In genomic region chr1:12149791-12150175, GRCh38 we compare ENCODE assay signal across 11 cellular contexts. TPM values are rescaled to one million over a fixed set of nuclear protein-coding genes. Genes with fewer than 3 reads are reported as not detected.
DNase-seq lines count a peak whose midpoint lies in the region; ATAC-seq and TF ChIP-seq lines count a peak whose summit lies in the region.
"Had no signal": no experiment of that assay in that cellular context is flagged by ENCODE, and none has a peak within 500 bp of the region (broad histone marks: within the 10 kb centered on the region; RNA-seq: fewer than 3 reads in every experiment).

No MANE protein-coding gene starts in this region.

- H3K36me3 ChIP-seq in right lobe of liver (no peaks in the 10 kb centered on the region), stomach (no peaks in the 10 kb centered on the region)

- peaks cover 81% of the 10 kb centered on the region for H3K4me1 Mint-ChIP-seq in activated naive CD4-positive, alpha-beta T cell treated with anti-CD3 and anti-CD28 coated beads for 36 hours (ENCODE audit: low read depth)
- H3K4me1 Mint-ChIP-seq in activated CD8-positive, alpha-beta T cell treated with anti-CD3 and anti-CD28 coated beads, Interleukin-2, amount 10 ng/mL, durations not matched to agents 7 days and 5 days (ENCODE audit: low read depth) = peaks cover 92% of the 10 kb centered on the region

- no peak for TF ChIP-seq POLR2A in right lobe of liver (IDR thresholded peaks at IDR 0.05)
- TF ChIP-seq POLR2A in stomach (IDR thresholded peaks at IDR 0.05) = no peak

- no peaks in the 10 kb centered on the region for H3K27me3 Mint-ChIP-seq in activated naive CD4-positive, alpha-beta T cell treated with anti-CD3 and anti-CD28 coated beads for 36 hours (ENCODE audit: low read depth)
- no peaks in the 10 kb centered on the region for H3K27me3 Mint-ChIP-seq in activated CD8-positive, alpha-beta T cell treated with anti-CD3 and anti-CD28 coated beads, Interleukin-2, amount 10 ng/mL, durations not matched to agents 7 days and 5 days (ENCODE audit: low read depth)

- H3K9me3 ChIP-seq in right lobe of liver (no peaks in the 10 kb centered on the region), stomach (peaks cover 0 to 4% (median 0%) of the 10 kb centered on the region in 4 donors)

- peaks cover 0 to 47% (median 13%) of the 10 kb centered on the region in 4 donors for H3K4me1 ChIP-seq in right lobe of liver
- H3K4me1 ChIP-seq in stomach = peaks cover 12 to 75% (median 23%) of the 10 kb centered on the region in 4 donors

- POLR2A ChIA-PET in activated CD8-positive, alpha-beta T cell treated with anti-CD3 and anti-CD28 coated beads, Interleukin-2, amount 10 ng/mL, durations not matched to agents 7 days and 5 days (lab: Charles Lee) = interaction anchor here (0.7 to 5.1 kb wide), 11 partner anchors 10 to 294 kb away, joined by 3 to 42 read pairs (median 11); partner anchors contain the start of gene TNFRSF1B

- no peak overlapping the region for H3K4me3 Mint-ChIP-seq in activated naive CD4-positive, alpha-beta T cell treated with anti-CD3 and anti-CD28 coated beads for 36 hours
- H3K4me3 Mint-ChIP-seq in activated CD8-positive, alpha-beta T cell treated with anti-CD3 and anti-CD28 coated beads, Interleukin-2, amount 10 ng/mL, durations not matched to agents 7 days and 5 days = peak overlapping the region; percentile 73
- H3K4me3 Mint-ChIP-seq: WTC11 had no signal

- TF ChIP-seq EP300 in stomach (IDR thresholded peaks at IDR 0.05) = no peak

- no peak for TF ChIP-seq CTCF in right lobe of liver (IDR thresholded peaks at IDR 0.05)
- TF ChIP-seq CTCF in stomach (IDR thresholded peaks at IDR 0.05) = no peak

- H3K27ac ChIP-seq in right lobe of liver = peak overlapping the region in 2 of 3 donors; percentile 69 to 95
- H3K27ac ChIP-seq in stomach = peak overlapping the region in 4 of 5 donors; percentile 29 to 84 (median 74)

- peaks cover 7% of the 10 kb centered on the region for H3K9me3 Mint-ChIP-seq in activated naive CD4-positive, alpha-beta T cell treated with anti-CD3 and anti-CD28 coated beads for 36 hours
- peaks cover 11% of the 10 kb centered on the region for H3K9me3 Mint-ChIP-seq in activated CD8-positive, alpha-beta T cell treated with anti-CD3 and anti-CD28 coated beads, Interleukin-2, amount 10 ng/mL, durations not matched to agents 7 days and 5 days (ENCODE audit: insufficient read depth)

- H3K36me3 Mint-ChIP-seq in activated naive CD4-positive, alpha-beta T cell treated with anti-CD3 and anti-CD28 coated beads for 36 hours (ENCODE audit: low read depth) = peaks cover 8% of the 10 kb centered on the region
- peaks cover 24% of the 10 kb centered on the region for H3K36me3 Mint-ChIP-seq in activated CD8-positive, alpha-beta T cell treated with anti-CD3 and anti-CD28 coated beads, Interleukin-2, amount 10 ng/mL, durations not matched to agents 7 days and 5 days (ENCODE audit: low read depth)
- H3K36me3 Mint-ChIP-seq: WTC11 had no signal

- H3K27me3 ChIP-seq in right lobe of liver (no peaks in the 10 kb centered on the region), stomach (peaks cover 0 to 6% (median 0%) of the 10 kb centered on the region in 3 donors)

- peak overlapping the region; percentile 81 for H3K27ac Mint-ChIP-seq in activated naive CD4-positive, alpha-beta T cell treated with anti-CD3 and anti-CD28 coated beads for 36 hours
- H3K27ac Mint-ChIP-seq in activated CD8-positive, alpha-beta T cell treated with anti-CD3 and anti-CD28 coated beads, Interleukin-2, amount 10 ng/mL, durations not matched to agents 7 days and 5 days = peak overlapping the region; percentile 95
- H3K27ac Mint-ChIP-seq: WTC11 had no signal

- no peak for DNase-seq in activated naive CD4-positive, alpha-beta T cell treated with anti-CD3 and anti-CD28 coated beads for 36 hours
- no peak for DNase-seq in activated naive CD4-positive, alpha-beta T cell treated with Interleukin-2 at 50 U/mL for 16 hours
- no peak for DNase-seq in activated CD8-positive, alpha-beta T cell treated with anti-CD3 and anti-CD28 coated beads, Interleukin-2, amount 10 ng/mL, durations not matched to agents 7 days and 5 days
- no peak for DNase-seq in right lobe of liver
- DNase-seq in stomach = no peak
- DNase-seq in NCI-H2171 treated with DMSO at 0.1 percent for 48 hours (lab: John Stamatoyannopoulos, UW) = no peak
- DNase-seq in SIG-M5 treated with dmso at 0.1 percent for 504 hours (lab: John Stamatoyannopoulos, UW; ENCODE audit: unreplicated experiment) = no peak
- DNase-seq: activated gamma-delta T cell, DMS53 had no signal

- H3K4me3 ChIP-seq in right lobe of liver (no peak overlapping the region), stomach (no peak overlapping the region)

- ATAC-seq in activated CD8-positive, alpha-beta T cell treated with anti-CD3 and anti-CD28 coated beads, Interleukin-2, amount 10 ng/mL, durations not matched to agents 7 days and 5 days = no peak
- ATAC-seq in right lobe of liver = no peak
- ATAC-seq in GM19328 (IDR thresholded peaks at IDR 0.05; ENCODE audit: unreplicated experiment) = no peak
- ATAC-seq: WTC11 had no signal

- intact Hi-C loops in activated naive CD4-positive, alpha-beta T cell treated with anti-CD3 and anti-CD28 coated beads for 36 hours (cut with micrococcal nuclease) = loop anchor here (1.0 kb wide), 1 partner anchor 30 kb away; no protein-coding TSS in a partner anchor
- intact Hi-C loops in right lobe of liver (cut with DNase I) (no loop called here), stomach (cut with DNase I; ENCODE audit: low total_unique reads) (no loop called here)

- CTCF ChIA-PET in activated naive CD4-positive, alpha-beta T cell treated with anti-CD3 and anti-CD28 coated beads for 36 hours (lab: Charles Lee) = interaction anchor here (0.6 to 2.4 kb wide), 7 partner anchors 11 to 59 kb away, joined by 3 to 16 read pairs (median 4); no protein-coding TSS in a partner anchor
- CTCF ChIA-PET in activated CD8-positive, alpha-beta T cell treated with anti-CD3 and anti-CD28 coated beads, Interleukin-2, amount 10 ng/mL, durations not matched to agents 7 days and 5 days (lab: Charles Lee) = interaction anchor here (0.8 to 11.1 kb wide), 13 partner anchors 10 to 95 kb away, joined by 3 to 94 read pairs (median 5); partner anchors contain the start of gene TNFRSF1B

- WGBS in right lobe of liver (ENCODE audit: insufficient coverage, low coverage, low lambda C conversion rate, missing lambda C conversion rate) = no CpG with 5 or more reads among the region's 6 CpGs
- WGBS in stomach, 5 donors = 82 to 94% (median 90%) methylated on average over 6 of the region's 6 CpGs

RNA-seq across cellular contexts. Expression of gene TNFRSF1B, which starts 17.0 kb away (rescaled TPM):
- total RNA-seq in activated naive CD4-positive, alpha-beta T cell treated with anti-CD3 and anti-CD28 coated beads for 36 hours = 10 to 100 TPM; 69.4 to 75.7 TPM
- 100 to 1,000 TPM; 274 to 284 TPM for total RNA-seq in activated CD8-positive, alpha-beta T cell treated with anti-CD3 and anti-CD28 coated beads, Interleukin-2, amount 10 ng/mL, durations not matched to agents 7 days and 5 days
- total RNA-seq in right lobe of liver (10 to 100 TPM; 12.9 to 56.9 (median 26.5) TPM), stomach (10 to 100 TPM in 4 of 5 donors, 1 to 10 TPM in 1; 7.1 to 24.3 (median 14.9) TPM)
- 1 to 10 TPM; 5.4 to 8.4 (median 7.8) TPM for polyA plus RNA-seq in stomach
